8 cellular contexts compared by ENCODE assay signal in genomic region chr11:705646-706438, GRCh38. TPM values are rescaled to one million over a fixed set of nuclear protein-coding genes. Genes with fewer than 3 reads are reported as not detected.
A peak's percentile ranks its signal among the peaks of the same experiment; 100 is the strongest.
DNase-seq lines count a peak whose midpoint lies in the region; ATAC-seq and TF ChIP-seq lines count a peak whose summit lies in the region.

Gene EPS8L2, plus strand, starts transcription at chr11:706231. Its CDS starts 3,177 bp downstream, at chr11:709408.

- H2BK12ac ChIP-seq in mesenchymal stem cell (ENCODE audit: low read length in 2 of 2): peak within 1 kb of the TSS; percentile 52 to 96

- H3K27ac Mint-ChIP-seq in chondrocyte (ENCODE audit: unreplicated experiment): peak within 1 kb of the TSS; percentile 95

- DNase-seq in HT-29 (ENCODE audit: low spot score) (peak; percentile 81), chondrocyte (ENCODE audit: low spot score) (peak; percentile 87), mesenchymal stem cell (no peak), uterus (no peak), cerebellar cortex (ENCODE audit: low spot score) (no peak), midbrain (lab: John Stamatoyannopoulos, UW) (no peak)

- TF ChIP-seq POLR2A in uterus (IDR thresholded peaks at IDR 0.05): no peak

- peak within 1 kb of the TSS; percentile 98 for H2BK5ac ChIP-seq in mesenchymal stem cell (ENCODE audit: low read depth, low read length, poor library complexity, severe bottlenecking)

- peak within 1 kb of the TSS; percentile 92 for H3K27ac ChIP-seq in 22Rv1
- peak within 1 kb of the TSS; percentile 99 for H3K27ac ChIP-seq in mesenchymal stem cell (ENCODE audit: low read length, poor library complexity, severe bottlenecking)
- H3K27ac ChIP-seq in uterus: peak within 1 kb of the TSS; percentile 73 to 78

- peak within 1 kb of the TSS; percentile 96 for H4K8ac ChIP-seq in mesenchymal stem cell (ENCODE audit: low read length)

- peak within 1 kb of the TSS; percentile 87 for H2AFZ ChIP-seq in mesenchymal stem cell (ENCODE audit: low read depth, low read length)

- peak within 1 kb of the TSS; percentile 92 for H3K9ac ChIP-seq in mesenchymal stem cell (ENCODE audit: low read length)

- 25% methylated on average over 44 of the region's 90 CpGs for WGBS in mesenchymal stem cell

- H3K79me1 ChIP-seq in mesenchymal stem cell (replicated peaks; ENCODE audit: low read length, poor library complexity, severe bottlenecking): peaks cover 12% of the 10 kb centered on the region

- no peaks in the 10 kb centered on the region for H3K9me3 ChIP-seq in mesenchymal stem cell (ENCODE audit: control insufficient read depth, low read length)
- H3K9me3 ChIP-seq in uterus: no peaks in the 10 kb centered on the region

- no peak for ATAC-seq in GM18511 (IDR thresholded peaks at IDR 0.05; ENCODE audit: unreplicated experiment)

- H3K27me3 ChIP-seq in mesenchymal stem cell (ENCODE audit: control insufficient read depth in 1 of 2, insufficient read depth in 1 of 2, low read length in 2 of 2) (no peaks in the 10 kb centered on the region), uterus (no peaks in the 10 kb centered on the region)

- H3K4me1 ChIP-seq in mesenchymal stem cell (ENCODE audit: control insufficient read depth, insufficient read depth, low read depth, low read length): peaks cover 74% of the 10 kb centered on the region
- peaks cover 0 to 4% of the 10 kb centered on the region in 2 donors for H3K4me1 ChIP-seq in uterus

- H3K36me3 ChIP-seq in mesenchymal stem cell (ENCODE audit: control insufficient read depth in 1 of 2, insufficient read depth in 2 of 2, low read depth in 1 of 2, low read length in 2 of 2): peaks cover 23 to 62% of the 10 kb centered on the region in 2 experiments
- H3K36me3 ChIP-seq in uterus: no peaks in the 10 kb centered on the region

- H2AK5ac ChIP-seq in mesenchymal stem cell (ENCODE audit: low read length, severe bottlenecking): peak within 1 kb of the TSS; percentile 99

- H3K4ac ChIP-seq in mesenchymal stem cell (ENCODE audit: low read depth in 1 of 2, low read length in 2 of 2): peak within 1 kb of the TSS; percentile 61 to 94

- intact Hi-C loops in uterus (cut with DNase I; ENCODE audit: low total_unique reads): no loop called here

- H3K4me3 ChIP-seq in mesenchymal stem cell (ENCODE audit: insufficient read depth in 1 of 2, low read depth in 1 of 2, low read length in 2 of 2) (peak within 1 kb of the TSS; percentile 73 to 83), uterus (peak within 1 kb of the TSS; percentile 29 to 54)

- H3K18ac ChIP-seq in mesenchymal stem cell (ENCODE audit: low read depth in 1 of 2, low read length in 2 of 2): peak within 1 kb of the TSS; percentile 80 to 99

- peak within 1 kb of the TSS; percentile 79 for H3K4me2 ChIP-seq in mesenchymal stem cell (ENCODE audit: low read length, poor library complexity, severe bottlenecking)

- peak within 1 kb of the TSS in 1 of 2 experiments; percentile 76 for H3K23ac ChIP-seq in mesenchymal stem cell (ENCODE audit: low read length in 2 of 2)

- H2BK15ac ChIP-seq in mesenchymal stem cell (ENCODE audit: low read depth, poor library complexity, severe bottlenecking): peak within 1 kb of the TSS; percentile 75

- no peaks in the 10 kb centered on the region for H3K9me3 Mint-ChIP-seq in chondrocyte (ENCODE audit: low read depth)

- H3K36me3 Mint-ChIP-seq in chondrocyte (ENCODE audit: low read depth): peaks cover 3% of the 10 kb centered on the region

- H2BK120ac ChIP-seq in mesenchymal stem cell (ENCODE audit: low read depth, low read length): peak within 1 kb of the TSS; percentile 92

- H3K4me3 Mint-ChIP-seq in chondrocyte (ENCODE audit: unreplicated experiment): peak within 1 kb of the TSS; percentile 77

- peaks cover 49% of the 10 kb centered on the region for H3K4me1 Mint-ChIP-seq in chondrocyte (ENCODE audit: low read depth)

- H3K14ac ChIP-seq in mesenchymal stem cell (ENCODE audit: low read length in 2 of 2): peak within 1 kb of the TSS in 1 of 2 experiments; percentile 97

- TF ChIP-seq CTCF in 22Rv1 (IDR thresholded peaks at IDR 0.05) (no peak), chondrocyte (IDR thresholded peaks at IDR 0.05) (no peak), uterus (IDR thresholded peaks at IDR 0.05) (no peak)

- no peaks in the 10 kb centered on the region for H3K27me3 Mint-ChIP-seq in chondrocyte (ENCODE audit: low read depth)

- peak within 1 kb of the TSS; percentile 95 for H4K91ac ChIP-seq in mesenchymal stem cell (ENCODE audit: low read length)

RNA-seq across cellular contexts. Expression of gene EPS8L2, which starts in this region (rescaled TPM):
- 473 and 503 TPM in 2 replicates for total RNA-seq in HT-29 (2014; rRNA removed; shearing (Covaris generic))
- 17.2 to 51.6 TPM (median 45.7 TPM) in 3 replicates for total RNA-seq in chondrocyte
- polyA plus RNA-seq in mesenchymal stem cell (2013, experiment 1 of 2): 16.2 TPM
- 17.4 TPM for polyA plus RNA-seq in mesenchymal stem cell (2013, experiment 2 of 2)
- total RNA-seq in uterus: 10 to 100 TPM; 12.2 to 52.8 (median 32.3) TPM

Comparison
In these comparisons a context has a peak if more than half of its experiments do, and no peak if none do; other contexts are left out.
1. DNase-seq: peak in HT-29 (single experiment) and chondrocyte (single experiment); none in mesenchymal stem cell (single experiment), uterus (0 of 2), cerebellar cortex (single experiment) and midbrain (single experiment).
2. Peak in every context shown above with its lines, with median percentiles within 50 percentile points of each other: H3K27ac ChIP-seq.